ENCODE assay signal across 11 cellular contexts in genomic region chr17:77286391-77286640, GRCh38.
DNase-seq lines count a peak whose midpoint lies in the region; FAIRE-seq and TF ChIP-seq lines count a peak whose summit lies in the region.
"Had no signal": no experiment of that assay in that cellular context is flagged by ENCODE, and none has a peak within 500 bp of the region (broad histone marks: within the 10 kb centered on the region; RNA-seq: fewer than 3 reads in every experiment).

No MANE protein-coding gene starts in this region.

- H2BK12ac ChIP-seq in mesenchymal stem cell (ENCODE audit: low read length in 2 of 2) = peak overlapping the region; percentile 64 to 99

- H3K36me3 ChIP-seq in breast epithelium (no peaks in the 10 kb centered on the region), mesenchymal stem cell (ENCODE audit: control insufficient read depth in 1 of 2, insufficient read depth in 2 of 2, low read depth in 1 of 2, low read length in 2 of 2) (peaks cover 0 to 5% of the 10 kb centered on the region in 2 experiments), thymus (ENCODE audit: control insufficient read depth, insufficient read depth) (no peaks in the 10 kb centered on the region), esophagus muscularis mucosa (no peaks in the 10 kb centered on the region)

- H3K23ac ChIP-seq in mesenchymal stem cell (ENCODE audit: low read length in 2 of 2) = peak overlapping the region in 1 of 2 experiments; percentile 65

- H3K4me1 ChIP-seq in breast epithelium (peaks cover 6 to 18% of the 10 kb centered on the region in 2 donors), mesenchymal stem cell (ENCODE audit: control insufficient read depth, insufficient read depth, low read depth, low read length) (peaks cover 56% of the 10 kb centered on the region), thymus (ENCODE audit: control insufficient read depth, insufficient read depth, low read length) (peaks cover 7% of the 10 kb centered on the region), esophagus muscularis mucosa (peaks cover 24 to 39% (median 31%) of the 10 kb centered on the region in 4 donors)

- TF ChIP-seq POLR2A in breast epithelium (IDR thresholded peaks at IDR 0.05) (no peak), esophagus muscularis mucosa (IDR thresholded peaks at IDR 0.05; ENCODE audit: low read depth) (no peak), GM12891 (IDR thresholded peaks at IDR 0.05; ENCODE audit: low read depth, low read length) (no peak)

- no peak overlapping the region for H2AFZ ChIP-seq in mesenchymal stem cell (ENCODE audit: low read depth, low read length)

- H3K27me3 ChIP-seq in breast epithelium (no peaks in the 10 kb centered on the region), mesenchymal stem cell (ENCODE audit: control insufficient read depth in 1 of 2, insufficient read depth in 1 of 2, low read length in 2 of 2) (no peaks in the 10 kb centered on the region), thymus (ENCODE audit: control insufficient read depth, insufficient read depth) (no peaks in the 10 kb centered on the region), esophagus muscularis mucosa (peaks cover 0 to 7% (median 2%) of the 10 kb centered on the region in 4 donors)

- H3K27ac ChIP-seq in breast epithelium (peak overlapping the region; percentile 97 to 98), mesenchymal stem cell (ENCODE audit: low read length, poor library complexity, severe bottlenecking) (peak overlapping the region; percentile 93), thymus (ENCODE audit: low read depth) (peak overlapping the region; percentile 21), esophagus muscularis mucosa (replicated peaks in 1 of 4) (peak overlapping the region in 2 of 4 donors; percentile 10 to 45)

- peak overlapping the region; percentile 48 for H3K9ac ChIP-seq in mesenchymal stem cell (ENCODE audit: low read length)

- H3K18ac ChIP-seq in mesenchymal stem cell (ENCODE audit: low read depth in 1 of 2, low read length in 2 of 2) = peak overlapping the region; percentile 25 to 98

- DNase-seq in breast epithelium (ENCODE audit: low spot score in 2 of 2) (no peak), mesenchymal stem cell (no peak), HEK293T (ENCODE audit: extremely low spot score) (no peak), esophagus muscularis mucosa (ENCODE audit: extremely low spot score) (no peak), GM12891 (ENCODE audit: insufficient read length, low spot score) (no peak)
- DNase-seq in activated CD4-positive, alpha-beta T cell treated with anti-CD3 and anti-CD28 coated beads, Interleukin-2, amount 50 U/mL, for 1 hour = no peak
- DNase-seq: islet precursor cell, RPMI8226 had no signal

- peak overlapping the region; percentile 94 for H2AK5ac ChIP-seq in mesenchymal stem cell (ENCODE audit: low read length, severe bottlenecking)

- H4K91ac ChIP-seq in mesenchymal stem cell (ENCODE audit: low read length) = peak overlapping the region; percentile 79

- H3K4me3 ChIP-seq in breast epithelium = peak overlapping the region in 2 of 3 donors; percentile 15 to 44
- H3K4me3 ChIP-seq in mesenchymal stem cell (ENCODE audit: insufficient read depth in 1 of 2, low read depth in 1 of 2, low read length in 2 of 2) = no peak overlapping the region
- H3K4me3 ChIP-seq in thymus (ENCODE audit: low read length) = no peak overlapping the region
- H3K4me3 ChIP-seq in esophagus muscularis mucosa = no peak overlapping the region

- H2BK120ac ChIP-seq in mesenchymal stem cell (ENCODE audit: low read depth, low read length) = peak overlapping the region; percentile 55

- peak overlapping the region; percentile 61 to 96 for H3K4ac ChIP-seq in mesenchymal stem cell (ENCODE audit: low read depth in 1 of 2, low read length in 2 of 2)

- no peak for FAIRE-seq in GM12891 (lab: Jason Lieb, UNC)
- FAIRE-seq: colon had no signal

- H3K9me3 ChIP-seq in breast epithelium = no peaks in the 10 kb centered on the region
- no peaks in the 10 kb centered on the region for H3K9me3 ChIP-seq in mesenchymal stem cell (ENCODE audit: control insufficient read depth, low read length)
- no peaks in the 10 kb centered on the region for H3K9me3 ChIP-seq in thymus (ENCODE audit: control insufficient read depth)
- H3K9me3 ChIP-seq in esophagus muscularis mucosa = no peaks in the 10 kb centered on the region

- H3K4me2 ChIP-seq in mesenchymal stem cell (ENCODE audit: low read length, poor library complexity, severe bottlenecking) = no peak overlapping the region

- H3K14ac ChIP-seq in mesenchymal stem cell (ENCODE audit: low read length in 2 of 2) = peak overlapping the region in 1 of 2 experiments; percentile 95

- peak overlapping the region; percentile 51 for H2BK5ac ChIP-seq in mesenchymal stem cell (ENCODE audit: low read depth, low read length, poor library complexity, severe bottlenecking)

- no peak for TF ChIP-seq RAD21 in Ishikawa (IDR thresholded peaks at IDR 0.05; ENCODE audit: low read depth)

- CTCF ChIA-PET in HEK293T (lab: Yijun Ruan, JAX) = interaction anchor here (0.5 kb wide), 1 partner anchor 48 kb away, joined by 3 read pairs; no protein-coding TSS in a partner anchor

- intact Hi-C loops in breast epithelium (cut with DNase I; ENCODE audit: low total_unique reads) (no loop called here), esophagus muscularis mucosa (cut with DNase I) (no loop called here)

- POLR2A ChIA-PET in HEK293T (lab: Yijun Ruan, JAX) = interaction anchor here (1.1 kb wide), 1 partner anchor 14 kb away, joined by 3 read pairs; no protein-coding TSS in a partner anchor

- peak overlapping the region; percentile 69 for H4K8ac ChIP-seq in mesenchymal stem cell (ENCODE audit: low read length)

- peak overlapping the region; percentile 93 for H2BK15ac ChIP-seq in mesenchymal stem cell (ENCODE audit: low read depth, poor library complexity, severe bottlenecking)

- TF ChIP-seq CTCF in breast epithelium (IDR thresholded peaks at IDR 0.05) = no peak
- TF ChIP-seq CTCF in esophagus muscularis mucosa (IDR thresholded peaks at IDR 0.05) = no peak

- peaks cover 7% of the 10 kb centered on the region for H3K79me1 ChIP-seq in mesenchymal stem cell (replicated peaks; ENCODE audit: low read length, poor library complexity, severe bottlenecking)

- TF ChIP-seq EP300 in Ishikawa (IDR thresholded peaks at IDR 0.05; ENCODE audit: borderline replicate concordance) (no peak), esophagus muscularis mucosa (IDR thresholded peaks at IDR 0.05) (no peak)

TF ChIP-seq in Ishikawa, 13 proteins besides CTCF, POLR2A, EP300 and RAD21:
- TF ChIP-seq EGR1 (IDR thresholded peaks at IDR 0.05) (0 out of 2 replicates have a peak, but pooled peaks have one; percentile 4), TCF12 (IDR thresholded peaks at IDR 0.05; ENCODE audit: low read depth) (no peak), ZBTB7A (IDR thresholded peaks at IDR 0.05; ENCODE audit: low read depth) (peak; percentile 51; the same call in 1 of the 2 replicates)

TF ChIP-seq in HEK293T, 16 proteins besides CTCF, POLR2A, EP300 and RAD21 (continues in another document):
- TF ChIP-seq BHLHE40 (IDR thresholded peaks at IDR 0.05; ENCODE audit: borderline replicate concordance) (no peak), TARDBP (IDR thresholded peaks at IDR 0.05) (no peak), FOXK2 (IDR thresholded peaks at IDR 0.05) (no peak), CTBP1 (IDR thresholded peaks at IDR 0.05; ENCODE audit: borderline replicate concordance) (no peak), ELF4 (IDR thresholded peaks at IDR 0.05) (no peak), LEF1 (IDR thresholded peaks at IDR 0.05; ENCODE audit: borderline replicate concordance) (no peak), ARNT (IDR thresholded peaks at IDR 0.05) (no peak), SUZ12 (IDR thresholded peaks at IDR 0.05) (no peak), PKNOX1 (IDR thresholded peaks at IDR 0.05) (no peak), ZNF384 (IDR thresholded peaks at IDR 0.05) (no peak), HDGF (IDR thresholded peaks at IDR 0.05; ENCODE audit: borderline replicate concordance) (no peak), SP1 (IDR thresholded peaks at IDR 0.05) (no peak), FOXA1 (IDR thresholded peaks at IDR 0.05) (no peak), FOXM1 (IDR thresholded peaks at IDR 0.05; ENCODE audit: borderline replicate concordance) (no peak), L3MBTL2 (conservative IDR thresholded peaks at IDR 0.05) (no peak)

TF ChIP-seq in GM12891, 5 proteins besides CTCF, POLR2A, EP300 and RAD21:
- TF ChIP-seq PAX5 (IDR thresholded peaks at IDR 0.05; ENCODE audit: insufficient read depth, low read length, severe bottlenecking) (no peak), POU2F2 (IDR thresholded peaks at IDR 0.05; ENCODE audit: low read depth, low read length) (no peak), TAF1 (IDR thresholded peaks at IDR 0.05; ENCODE audit: low read depth, low read length) (no peak), POLR2AphosphoS5 (IDR thresholded peaks at IDR 0.05; ENCODE audit: low read depth, low read length) (no peak), SPI1 (IDR thresholded peaks at IDR 0.05; ENCODE audit: low read depth, low read length) (no peak)

Comparison
In these comparisons a context has a peak if more than half of its experiments do, and no peak if none do; other contexts are left out.
1. H3K4me3 ChIP-seq: peak in breast epithelium (2 of 3); none in mesenchymal stem cell (0 of 2), thymus (single experiment) and esophagus muscularis mucosa (0 of 4).